1 cellular context compared by ENCODE assay signal in the genomic region with DNA sequence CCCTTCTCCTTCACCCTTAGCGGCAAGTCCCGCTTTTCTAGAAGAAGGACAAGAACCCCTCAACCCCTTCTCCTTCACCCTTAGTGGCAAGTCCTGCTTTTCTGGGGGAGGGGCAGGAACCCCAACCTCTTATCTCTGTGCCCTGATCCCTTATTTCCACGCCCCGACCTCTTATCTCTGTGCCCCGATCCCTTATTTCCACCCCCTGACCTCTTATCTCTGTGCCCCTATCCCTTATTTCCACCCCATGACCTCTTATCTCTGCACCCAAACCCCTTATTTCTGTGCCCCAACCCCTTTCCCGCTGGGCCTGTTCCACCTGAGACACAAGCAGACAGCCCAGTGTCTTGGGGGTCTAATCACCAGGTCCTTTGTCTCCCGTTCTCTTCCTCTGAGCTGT. TPM values are rescaled to one million over a fixed set of nuclear protein-coding genes. Genes with fewer than 3 reads are reported as not detected.
"Had no signal": no experiment of that assay in that cellular context is flagged by ENCODE, and none has a peak within 500 bp of the region (broad histone marks: within the 10 kb centered on the region; RNA-seq: fewer than 3 reads in every experiment).

No MANE protein-coding gene starts in this region.

RNA-seq across cellular contexts. Expression of gene NPHP1, which starts 14.1 kb away (rescaled TPM):
- polyA plus RNA-seq: immature natural killer cell had no signal
